13 cellular contexts compared by ENCODE assay signal in the genomic region with DNA sequence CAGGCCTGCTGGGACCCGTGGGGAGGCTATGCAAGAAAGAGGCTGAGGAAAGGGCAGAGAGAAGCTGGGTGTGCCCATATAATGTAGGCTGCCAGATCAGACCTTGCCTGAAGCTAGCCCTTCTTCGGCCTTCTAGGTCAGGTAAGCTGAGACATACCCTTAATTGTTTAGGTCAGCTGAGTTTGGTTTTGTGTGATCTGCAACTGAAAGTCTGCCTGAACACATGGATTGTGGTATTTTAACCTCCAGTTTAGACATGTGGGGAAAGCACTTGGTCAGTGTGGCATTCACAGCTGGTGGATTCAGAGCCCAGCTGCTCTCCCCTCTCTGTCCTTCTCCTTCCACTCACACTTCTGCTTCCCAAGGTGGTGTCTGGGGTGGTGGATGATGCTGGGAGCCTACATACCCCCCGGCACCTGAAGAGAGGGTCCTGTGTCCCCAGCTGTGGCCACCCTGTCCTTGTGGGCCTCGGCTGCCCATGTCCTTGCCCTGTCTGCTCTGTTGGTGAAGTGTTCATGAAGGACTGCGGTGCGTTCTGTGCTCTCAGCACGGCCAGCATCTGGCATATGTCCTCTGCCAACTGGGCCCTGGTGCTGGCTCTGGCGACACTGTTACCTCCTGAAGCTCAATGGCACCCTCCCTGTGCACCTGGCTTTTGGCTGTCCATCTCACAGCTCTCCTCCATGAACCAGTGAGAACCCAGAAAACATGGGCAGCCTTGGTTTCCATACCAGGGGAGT.
DNase-seq lines count a peak whose midpoint lies in the region; ATAC-seq and TF ChIP-seq lines count a peak whose summit lies in the region.
"Had no signal": no experiment of that assay in that cellular context is flagged by ENCODE, and none has a peak within 500 bp of the region (broad histone marks: within the 10 kb centered on the region; RNA-seq: fewer than 3 reads in every experiment).

No MANE protein-coding gene starts in this region.

- H3K79me1 ChIP-seq in neuronal stem cell (ENCODE audit: low read depth, low read length), result peaks cover 2% of the 10 kb centered on the region

- no peak overlapping the region for H3K14ac ChIP-seq in neuronal stem cell (ENCODE audit: low read length)

- H2BK5ac ChIP-seq in neuronal stem cell (ENCODE audit: low read length), result no peak overlapping the region

- ATAC-seq in right cardiac atrium (no peak), Right ventricle myocardium superior (ENCODE audit: poor library complexity) (no peak), HG02759 (IDR thresholded peaks at IDR 0.05; ENCODE audit: unreplicated experiment) (no peak)

- H3K27me3 ChIP-seq in right cardiac atrium (ENCODE audit: control insufficient read depth, insufficient read depth) (no peaks in the 10 kb centered on the region), neuronal stem cell (ENCODE audit: control insufficient read depth in 3 of 3, insufficient read depth in 3 of 3, low read depth in 1 of 3, low read length in 3 of 3) (no peaks in the 10 kb centered on the region), prostate gland (replicated peaks; ENCODE audit: insufficient read depth) (no peaks in the 10 kb centered on the region)
- H3K27me3 ChIP-seq: pancreas had no signal

- no peak overlapping the region for H4K91ac ChIP-seq in neuronal stem cell (ENCODE audit: low read depth, low read length, poor library complexity)

- no peak overlapping the region for H3K4ac ChIP-seq in neuronal stem cell (ENCODE audit: low read length)

- DNase-seq in right cardiac atrium (no peak), Right ventricle myocardium superior (no peak), neuronal stem cell (ENCODE audit: low spot score) (no peak), prostate gland (ENCODE audit: low spot score) (no peak), SIG-M5 treated with dmso at 0.1 percent for 504 hours (lab: John Stamatoyannopoulos, UW; ENCODE audit: unreplicated experiment) (no peak), HPDE6-E6E7 (ENCODE audit: extremely low spot score) (no peak)
- DNase-seq: amniotic stem cell, pancreas, SHP77, T-helper 9 cell had no signal

- H3K4me1 ChIP-seq in right cardiac atrium (ENCODE audit: control insufficient read depth, insufficient read depth, low read length), result no peaks in the 10 kb centered on the region
- peaks cover 5 to 12% of the 10 kb centered on the region in 2 donors for H3K4me1 ChIP-seq in neuronal stem cell (ENCODE audit: control insufficient read depth in 2 of 2, insufficient read depth in 1 of 2, low read depth in 1 of 2, low read length in 2 of 2)
- no peaks in the 10 kb centered on the region for H3K4me1 ChIP-seq in prostate gland (replicated peaks)
- H3K4me1 ChIP-seq: pancreas had no signal

- H3K27ac ChIP-seq in right cardiac atrium (ENCODE audit: low read length), result peak overlapping the region; percentile 7
- peak overlapping the region; percentile 85 for H3K27ac ChIP-seq in angular gyrus (ENCODE audit: low read depth, low read length)
- H3K27ac ChIP-seq in neuronal stem cell (replicated peaks; ENCODE audit: low read length), result no peak overlapping the region
- H3K27ac ChIP-seq in prostate gland, result no peak overlapping the region

- H2BK120ac ChIP-seq in neuronal stem cell (ENCODE audit: low read depth, low read length), result no peak overlapping the region

- H3K4me3 ChIP-seq in right cardiac atrium (ENCODE audit: low read length) (no peak overlapping the region), neuronal stem cell (ENCODE audit: low read length in 2 of 2) (no peak overlapping the region), prostate gland (no peak overlapping the region)
- H3K4me3 ChIP-seq: GM23338, pancreas had no signal

- TF ChIP-seq CTCF in prostate gland (IDR thresholded peaks at IDR 0.05), result no peak

- 80% methylated on average over 8 of the region's 8 CpGs for WGBS in right cardiac atrium
- WGBS in neuronal stem cell (ENCODE audit: extremely low coverage in 2 of 2, insufficient read length in 2 of 2, insufficient replicate concordance in 1 of 2), 2 donors, result no CpG with 5 or more reads among the region's 8 CpGs
- 85% methylated on average over 8 of the region's 8 CpGs for WGBS in prostate gland

- peak overlapping the region; percentile 84 for H2AFZ ChIP-seq in neuronal stem cell (ENCODE audit: low read length)
- H2AFZ ChIP-seq: GM23338 had no signal

- no peak for TF ChIP-seq POLR2A in prostate gland (IDR thresholded peaks at IDR 0.05)

- intact Hi-C loops in right cardiac atrium (cut with DNase I) (no loop called here), Right ventricle myocardium superior (cut with DNase I) (no loop called here), prostate gland (cut with DNase I) (no loop called here)

- H3K9ac ChIP-seq in neuronal stem cell (ENCODE audit: low read depth, low read length, poor library complexity), result no peak overlapping the region

- no peak overlapping the region for H2BK15ac ChIP-seq in neuronal stem cell (ENCODE audit: low read length)

- H3K4me2 ChIP-seq in neuronal stem cell (ENCODE audit: insufficient read depth, low read length, poor library complexity, severe bottlenecking), result no peak overlapping the region
- H3K4me2 ChIP-seq: GM23338 had no signal

- H3K18ac ChIP-seq in neuronal stem cell (ENCODE audit: low read length), result no peak overlapping the region

- H4K8ac ChIP-seq in neuronal stem cell (ENCODE audit: low read depth, low read length), result no peak overlapping the region

- no peaks in the 10 kb centered on the region for H3K36me3 ChIP-seq in neuronal stem cell (replicated peaks in 1 of 2; ENCODE audit: control insufficient read depth in 2 of 2, insufficient read depth in 2 of 2, low read length in 2 of 2)
- no peaks in the 10 kb centered on the region for H3K36me3 ChIP-seq in prostate gland
- H3K36me3 ChIP-seq: pancreas had no signal

- no peak overlapping the region for H3K23ac ChIP-seq in neuronal stem cell (ENCODE audit: low read depth, low read length, poor library complexity)

- H2BK12ac ChIP-seq in neuronal stem cell (ENCODE audit: low read length), result no peak overlapping the region

- H3K9me3 ChIP-seq in right cardiac atrium (ENCODE audit: control insufficient read depth, low read length), result no peaks in the 10 kb centered on the region
- H3K9me3 ChIP-seq in neuronal stem cell (replicated peaks in 1 of 2; ENCODE audit: control insufficient read depth in 2 of 2, insufficient read depth in 1 of 2, low read depth in 1 of 2, low read length in 2 of 2), result no peaks in the 10 kb centered on the region
- no peaks in the 10 kb centered on the region for H3K9me3 ChIP-seq in prostate gland
- H3K9me3 ChIP-seq: pancreas had no signal

- H2AK5ac ChIP-seq in neuronal stem cell (ENCODE audit: low read depth, low read length), result no peak overlapping the region

Comparison
In these comparisons a context has a peak if more than half of its experiments do, and no peak if none do; other contexts are left out.
1. H3K27ac ChIP-seq: peak in right cardiac atrium (single experiment) and angular gyrus (single experiment); none in neuronal stem cell (single experiment) and prostate gland (0 of 2).